26 cellular contexts compared by ENCODE assay signal in genomic region chr14:99348816-99349609, GRCh38.
DNase-seq lines count a peak whose midpoint lies in the region; TF ChIP-seq lines count a peak whose summit lies in the region.
"Had no signal": no experiment of that assay in that cellular context is flagged by ENCODE, and none has a peak within 500 bp of the region (broad histone marks: within the 10 kb centered on the region; RNA-seq: fewer than 3 reads in every experiment).

No MANE protein-coding gene starts in this region.

- no peak overlapping the region for H3K4me3 Mint-ChIP-seq in activated T-cell treated with anti-CD3 and anti-CD28 coated beads, Interleukin-2, amount 50 U/mL, for 24 hours
- H3K4me3 Mint-ChIP-seq: activated T-helper 1 cell treated with anti-CD3 and anti-CD28 coated beads, Interleukin-12 subunit alpha, Interleukin-12 subunit beta, Interleukin-2, Interleukin-4 antibody, amounts not matched to agents 30 ng/mL and 10 ng/mL and 1 ng/mL, durations not matched to agents 14 hours and 24 hours and 36 hours; HFFc6; naive thymus-derived CD4-positive, alpha-beta T cell; stimulated activated naive CD8-positive, alpha-beta T cell treated with anti-CD3 and anti-CD28 coated beads, Interleukin-15, Interleukin-2, amounts not matched to agents 100 ng/mL and 50 ng/mL, for 24 hours had no signal

- WGBS in suprapubic skin: 76% methylated on average over 16 of the region's 18 CpGs

- no peak overlapping the region for H3K27ac ChIP-seq in suprapubic skin
- H3K27ac ChIP-seq: A549, brain microvascular endothelial cell, C4-2B, ovary, upper lobe of left lung had no signal

- H3K4me3 ChIP-seq in NB4 (ENCODE audit: low read depth, low read length) (no peak overlapping the region), suprapubic skin (no peak overlapping the region)
- H3K4me3 ChIP-seq: A549, ovary, upper lobe of left lung had no signal

- no peak for TF ChIP-seq CTCF in NB4 (IDR thresholded peaks at IDR 0.05; ENCODE audit: low read depth, low read length)
- no peak for TF ChIP-seq CTCF in suprapubic skin (IDR thresholded peaks at IDR 0.05)
- TF ChIP-seq CTCF in GM13977 (IDR thresholded peaks at IDR 0.05; ENCODE audit: extremely low read depth, insufficient read depth, missing control alignments): no peak

- H3K9me3 Mint-ChIP-seq in activated T-cell treated with anti-CD3 and anti-CD28 coated beads, Interleukin-2, amount 50 U/mL, for 24 hours: no peaks in the 10 kb centered on the region
- H3K9me3 Mint-ChIP-seq: activated T-helper 1 cell treated with anti-CD3 and anti-CD28 coated beads, Interleukin-12 subunit alpha, Interleukin-12 subunit beta, Interleukin-2, Interleukin-4 antibody, amounts not matched to agents 30 ng/mL and 10 ng/mL and 1 ng/mL, durations not matched to agents 14 hours and 24 hours and 36 hours; HFFc6; stimulated activated naive CD8-positive, alpha-beta T cell treated with anti-CD3 and anti-CD28 coated beads, Interleukin-15, Interleukin-2, amounts not matched to agents 100 ng/mL and 50 ng/mL, for 24 hours had no signal

- H3K27me3 ChIP-seq in suprapubic skin: peaks cover 6% of the 10 kb centered on the region
- H3K27me3 ChIP-seq: brain microvascular endothelial cell, ovary, upper lobe of left lung had no signal

- peak overlapping the region; percentile 38 for H3K27ac Mint-ChIP-seq in activated T-cell treated with anti-CD3 and anti-CD28 coated beads, Interleukin-2, amount 50 U/mL, for 24 hours
- H3K27ac Mint-ChIP-seq: activated T-helper 1 cell treated with anti-CD3 and anti-CD28 coated beads, Interleukin-12 subunit alpha, Interleukin-12 subunit beta, Interleukin-2, Interleukin-4 antibody, amounts not matched to agents 30 ng/mL and 10 ng/mL and 1 ng/mL, durations not matched to agents 14 hours and 24 hours and 36 hours; HFFc6; naive thymus-derived CD4-positive, alpha-beta T cell; stimulated activated naive CD8-positive, alpha-beta T cell treated with anti-CD3 and anti-CD28 coated beads, Interleukin-15, Interleukin-2, amounts not matched to agents 100 ng/mL and 50 ng/mL, for 24 hours had no signal

- TF ChIP-seq EP300 in suprapubic skin (IDR thresholded peaks at IDR 0.05): no peak

- DNase-seq in activated T-cell treated with anti-CD3 and anti-CD28 coated beads, Interleukin-2, amount 50 U/mL, for 24 hours: no peak
- no peak for DNase-seq in activated T-cell treated with anti-CD3 and anti-CD28 coated beads for 4 hours
- peak; percentile 61 for DNase-seq in NB4 (ENCODE audit: low read depth)
- DNase-seq in cerebellum (ENCODE audit: low spot score): peak; percentile 77
- peak; percentile 43 to 72 for DNase-seq in suprapubic skin (ENCODE audit: low spot score in 2 of 2)
- no peak for DNase-seq in stimulated activated naive CD4-positive, alpha-beta T cell treated with Interleukin-2 at 50 U/mL for 16 hours (lab: John Stamatoyannopoulos, UW)
- no peak for DNase-seq in GM13977 (ENCODE audit: low spot score)
- DNase-seq in activated CD4-positive, alpha-beta T cell treated with anti-CD3 and anti-CD28 coated beads for 48 hours: no peak
- DNase-seq: activated CD8-positive, alpha-beta memory T cell treated with anti-CD3 and anti-CD28 coated beads for 24 hours; brain microvascular endothelial cell; DMS53; HFFc6; hypothalamus; MV-4-11; naive thymus-derived CD4-positive, alpha-beta T cell; NCI-H2081; NCI-H774; PC-3; stimulated activated CD4-positive, alpha-beta T cell treated with anti-CD3 and anti-CD28 coated beads, Interleukin-1b, Interleukin-23, amount 100 ng/mL, for 48 hours; T-helper 2 cell; upper lobe of left lung had no signal

- no peaks in the 10 kb centered on the region for H3K36me3 Mint-ChIP-seq in activated T-cell treated with anti-CD3 and anti-CD28 coated beads, Interleukin-2, amount 50 U/mL, for 24 hours (ENCODE audit: low read depth)
- H3K36me3 Mint-ChIP-seq: naive thymus-derived CD4-positive, alpha-beta T cell had no signal

- no peaks in the 10 kb centered on the region for H3K4me1 ChIP-seq in suprapubic skin
- H3K4me1 ChIP-seq: A549, upper lobe of left lung had no signal

- no peaks in the 10 kb centered on the region for H3K36me3 ChIP-seq in suprapubic skin
- H3K36me3 ChIP-seq: brain microvascular endothelial cell, ovary, upper lobe of left lung had no signal

- TF ChIP-seq POLR2A in NB4 (IDR thresholded peaks at IDR 0.05; ENCODE audit: extremely low read depth, insufficient read length) (no peak), suprapubic skin (IDR thresholded peaks at IDR 0.05) (no peak)

- H3K9me3 ChIP-seq in suprapubic skin: no peaks in the 10 kb centered on the region
- H3K9me3 ChIP-seq: A549, ovary, upper lobe of left lung had no signal

- H3K27me3 Mint-ChIP-seq in activated T-cell treated with anti-CD3 and anti-CD28 coated beads, Interleukin-2, amount 50 U/mL, for 24 hours: peaks cover 5% of the 10 kb centered on the region

- H3K4me1 Mint-ChIP-seq in activated T-cell treated with anti-CD3 and anti-CD28 coated beads, Interleukin-2, amount 50 U/mL, for 24 hours (ENCODE audit: low read depth): no peaks in the 10 kb centered on the region

- in situ Hi-C loops in GM13977 (cut with MboI; ENCODE audit: low pct_unique_long_range_greater_than_20kb, low sequenced_read_pairs, unreplicated experiment): no loop called here

Comparison
In these comparisons a context has a peak if more than half of its experiments do, and no peak if none do; other contexts are left out.
1. DNase-seq: peak in NB4 (single experiment), cerebellum (single experiment) and suprapubic skin (2 of 2); none in activated T-cell treated with anti-CD3 and anti-CD28 coated beads, Interleukin-2, amount 50 U/mL, for 24 hours (single experiment), activated T-cell treated with anti-CD3 and anti-CD28 coated beads for 4 hours (single experiment), stimulated activated naive CD4-positive, alpha-beta T cell treated with Interleukin-2 at 50 U/mL for 16 hours (single experiment), GM13977 (single experiment) and activated CD4-positive, alpha-beta T cell treated with anti-CD3 and anti-CD28 coated beads for 48 hours (single experiment).